In genomic region chr1:54329337-54329954, GRCh38 we compare ENCODE assay signal across 13 cellular contexts.
DNase-seq lines count a peak whose midpoint lies in the region; ATAC-seq and TF ChIP-seq lines count a peak whose summit lies in the region.
"Had no signal": no experiment of that assay in that cellular context is flagged by ENCODE, and none has a peak within 500 bp of the region (broad histone marks: within the 10 kb centered on the region; RNA-seq: fewer than 3 reads in every experiment).

No MANE protein-coding gene starts in this region.

- H3K27me3 Mint-ChIP-seq in activated naive CD8-positive, alpha-beta T cell treated with anti-CD3 and anti-CD28 coated beads for 36 hours: no peaks in the 10 kb centered on the region
- H3K27me3 Mint-ChIP-seq in activated naive CD8-positive, alpha-beta T cell treated with anti-CD3 and anti-CD28 coated beads, Interleukin-2, amount 50 U/mL, for 24 hours: no peaks in the 10 kb centered on the region
- H3K27me3 Mint-ChIP-seq in naive thymus-derived CD8-positive, alpha-beta T cell: no peaks in the 10 kb centered on the region
- no peaks in the 10 kb centered on the region for H3K27me3 Mint-ChIP-seq in MCF 10A (ENCODE audit: insufficient read depth, unreplicated experiment)
- H3K27me3 Mint-ChIP-seq: activated naive CD4-positive, alpha-beta T cell treated with anti-CD3 and anti-CD28 coated beads, Interleukin-2, amount 50 U/mL, for 24 hours; naive B cell had no signal

- BruUV-seq in MCF 10A (replicated peaks; lab: Mats Ljungman, UMichigan): no TSS peak

- 35% methylated on average over 3 of the region's 3 CpGs for WGBS in esophagus muscularis mucosa

- TF ChIP-seq CTCF in esophagus muscularis mucosa (IDR thresholded peaks at IDR 0.05) (no peak), vagina (IDR thresholded peaks at IDR 0.05) (no peak), MCF 10A (IDR thresholded peaks at IDR 0.05; ENCODE audit: unreplicated experiment) (no peak)

- H3K9me3 ChIP-seq in esophagus muscularis mucosa (no peaks in the 10 kb centered on the region), vagina (no peaks in the 10 kb centered on the region)

- H3K9me3 Mint-ChIP-seq in activated naive CD8-positive, alpha-beta T cell treated with anti-CD3 and anti-CD28 coated beads for 36 hours: no peaks in the 10 kb centered on the region
- H3K9me3 Mint-ChIP-seq in activated naive CD8-positive, alpha-beta T cell treated with anti-CD3 and anti-CD28 coated beads, Interleukin-2, amount 50 U/mL, for 24 hours: no peaks in the 10 kb centered on the region
- no peaks in the 10 kb centered on the region for H3K9me3 Mint-ChIP-seq in naive thymus-derived CD8-positive, alpha-beta T cell
- no peaks in the 10 kb centered on the region for H3K9me3 Mint-ChIP-seq in MCF 10A (ENCODE audit: unreplicated experiment)
- H3K9me3 Mint-ChIP-seq: activated naive CD4-positive, alpha-beta T cell treated with anti-CD3 and anti-CD28 coated beads, Interleukin-2, amount 50 U/mL, for 24 hours; naive B cell had no signal

- ATAC-seq in activated naive CD8-positive, alpha-beta T cell treated with anti-CD3 and anti-CD28 coated beads, Interleukin-2, amount 50 U/mL, for 24 hours: no peak
- no peak for ATAC-seq in naive thymus-derived CD8-positive, alpha-beta T cell
- no peak for ATAC-seq in HG03571 (IDR thresholded peaks at IDR 0.05; ENCODE audit: unreplicated experiment)
- no peak for ATAC-seq in GM21381 (IDR thresholded peaks at IDR 0.05; ENCODE audit: unreplicated experiment)

- CTCF ChIA-PET in MCF 10A (lab: Yijun Ruan, JAX): no interaction called here

- no peak for DNase-seq in activated naive CD8-positive, alpha-beta T cell treated with anti-CD3 and anti-CD28 coated beads for 36 hours
- no peak for DNase-seq in activated naive CD8-positive, alpha-beta T cell treated with anti-CD3 and anti-CD28 coated beads, Interleukin-2, amount 50 U/mL, for 24 hours
- no peak for DNase-seq in esophagus muscularis mucosa (ENCODE audit: extremely low spot score)
- DNase-seq in naive thymus-derived CD8-positive, alpha-beta T cell: no peak
- DNase-seq in vagina (ENCODE audit: extremely low spot score in 2 of 2): no peak
- DNase-seq in MCF 10A (ENCODE audit: unreplicated experiment): no peak
- DNase-seq: ACHN, DMS79 treated with DMSO at 0.1 percent for 48 hours, naive B cell, NCI-H226 had no signal

- intact Hi-C loops in esophagus muscularis mucosa (cut with DNase I): loop anchor here (5.0 kb wide), 2 partner anchors 52 to 158 kb away; no protein-coding TSS in a partner anchor
- intact Hi-C loops in vagina (cut with DNase I): loop anchor here (5.0 to 10.0 kb wide), 2 partner anchors 57 to 75 kb away; partner anchors contain the start of gene SSBP3
- intact Hi-C loops in MCF 10A (cut with micrococcal nuclease): no loop called here

- peaks cover 54% of the 10 kb centered on the region for H3K4me1 Mint-ChIP-seq in activated naive CD8-positive, alpha-beta T cell treated with anti-CD3 and anti-CD28 coated beads for 36 hours
- peaks cover 21% of the 10 kb centered on the region for H3K4me1 Mint-ChIP-seq in activated naive CD8-positive, alpha-beta T cell treated with anti-CD3 and anti-CD28 coated beads, Interleukin-2, amount 50 U/mL, for 24 hours
- peaks cover 37 to 92% (median 84%) of the 10 kb centered on the region in 4 donors for H3K4me1 Mint-ChIP-seq in naive thymus-derived CD8-positive, alpha-beta T cell
- H3K4me1 Mint-ChIP-seq in MCF 10A (ENCODE audit: insufficient read depth, unreplicated experiment): peaks cover 12% of the 10 kb centered on the region

- H3K27ac Mint-ChIP-seq in activated naive CD8-positive, alpha-beta T cell treated with anti-CD3 and anti-CD28 coated beads for 36 hours: peak overlapping the region; percentile 14
- H3K27ac Mint-ChIP-seq in activated naive CD8-positive, alpha-beta T cell treated with anti-CD3 and anti-CD28 coated beads, Interleukin-2, amount 50 U/mL, for 24 hours: no peak overlapping the region
- H3K27ac Mint-ChIP-seq in naive thymus-derived CD8-positive, alpha-beta T cell: peak overlapping the region in 8 of 10 donors; percentile 21 to 85 (median 76)
- H3K27ac Mint-ChIP-seq in MCF 10A (ENCODE audit: low read depth, unreplicated experiment): no peak overlapping the region
- H3K27ac Mint-ChIP-seq: activated naive CD4-positive, alpha-beta T cell treated with anti-CD3 and anti-CD28 coated beads, Interleukin-2, amount 50 U/mL, for 24 hours had no signal

- no peak overlapping the region for H3K4me3 Mint-ChIP-seq in activated naive CD8-positive, alpha-beta T cell treated with anti-CD3 and anti-CD28 coated beads for 36 hours
- no peak overlapping the region for H3K4me3 Mint-ChIP-seq in activated naive CD8-positive, alpha-beta T cell treated with anti-CD3 and anti-CD28 coated beads, Interleukin-2, amount 50 U/mL, for 24 hours
- peak overlapping the region in 1 of 10 donors; percentile 2 for H3K4me3 Mint-ChIP-seq in naive thymus-derived CD8-positive, alpha-beta T cell
- H3K4me3 Mint-ChIP-seq in MCF 10A (ENCODE audit: unreplicated experiment): no peak overlapping the region
- H3K4me3 Mint-ChIP-seq: activated naive CD4-positive, alpha-beta T cell treated with anti-CD3 and anti-CD28 coated beads, Interleukin-2, amount 50 U/mL, for 24 hours; naive B cell had no signal

- peaks cover 3% of the 10 kb centered on the region for H3K36me3 Mint-ChIP-seq in activated naive CD8-positive, alpha-beta T cell treated with anti-CD3 and anti-CD28 coated beads for 36 hours
- H3K36me3 Mint-ChIP-seq in activated naive CD8-positive, alpha-beta T cell treated with anti-CD3 and anti-CD28 coated beads, Interleukin-2, amount 50 U/mL, for 24 hours (ENCODE audit: low read depth): no peaks in the 10 kb centered on the region
- peaks cover 0 to 6% (median 0%) of the 10 kb centered on the region in 3 donors for H3K36me3 Mint-ChIP-seq in naive thymus-derived CD8-positive, alpha-beta T cell
- no peaks in the 10 kb centered on the region for H3K36me3 Mint-ChIP-seq in MCF 10A (ENCODE audit: insufficient read depth, unreplicated experiment)
- H3K36me3 Mint-ChIP-seq: activated naive CD4-positive, alpha-beta T cell treated with anti-CD3 and anti-CD28 coated beads, Interleukin-2, amount 50 U/mL, for 24 hours; naive B cell had no signal

- TF ChIP-seq POLR2A in esophagus muscularis mucosa (IDR thresholded peaks at IDR 0.05; ENCODE audit: low read depth) (no peak), vagina (IDR thresholded peaks at IDR 0.05) (no peak)

- no peak for TF ChIP-seq EP300 in esophagus muscularis mucosa (IDR thresholded peaks at IDR 0.05)

- H3K4me3 ChIP-seq in esophagus muscularis mucosa (no peak overlapping the region), vagina (no peak overlapping the region)

- H3K4me1 ChIP-seq in esophagus muscularis mucosa: peaks cover 95 to 100% (median 100%) of the 10 kb centered on the region in 4 donors
- peaks cover 99% of the 10 kb centered on the region for H3K4me1 ChIP-seq in vagina

- POLR2A ChIA-PET in naive thymus-derived CD8-positive, alpha-beta T cell (lab: Charles Lee): no interaction called here
- POLR2A ChIA-PET in MCF 10A (lab: Yijun Ruan, JAX): no interaction called here

- no peaks in the 10 kb centered on the region for H3K27me3 ChIP-seq in esophagus muscularis mucosa
- no peaks in the 10 kb centered on the region for H3K27me3 ChIP-seq in vagina

- no peaks in the 10 kb centered on the region for H3K36me3 ChIP-seq in esophagus muscularis mucosa
- H3K36me3 ChIP-seq in vagina: no peaks in the 10 kb centered on the region

- H3K27ac ChIP-seq in esophagus muscularis mucosa (replicated peaks in 1 of 4): peak overlapping the region; percentile 37 to 87 (median 83)
- peak overlapping the region; percentile 15 for H3K27ac ChIP-seq in vagina

Comparison
In these comparisons a context has a peak if more than half of its experiments do, and no peak if none do; other contexts are left out.
1. H3K27ac Mint-ChIP-seq: peak in activated naive CD8-positive, alpha-beta T cell treated with anti-CD3 and anti-CD28 coated beads for 36 hours (single experiment) and naive thymus-derived CD8-positive, alpha-beta T cell (8 of 10); none in activated naive CD8-positive, alpha-beta T cell treated with anti-CD3 and anti-CD28 coated beads, Interleukin-2, amount 50 U/mL, for 24 hours (single experiment) and MCF 10A (single experiment).